In the genomic region with DNA sequence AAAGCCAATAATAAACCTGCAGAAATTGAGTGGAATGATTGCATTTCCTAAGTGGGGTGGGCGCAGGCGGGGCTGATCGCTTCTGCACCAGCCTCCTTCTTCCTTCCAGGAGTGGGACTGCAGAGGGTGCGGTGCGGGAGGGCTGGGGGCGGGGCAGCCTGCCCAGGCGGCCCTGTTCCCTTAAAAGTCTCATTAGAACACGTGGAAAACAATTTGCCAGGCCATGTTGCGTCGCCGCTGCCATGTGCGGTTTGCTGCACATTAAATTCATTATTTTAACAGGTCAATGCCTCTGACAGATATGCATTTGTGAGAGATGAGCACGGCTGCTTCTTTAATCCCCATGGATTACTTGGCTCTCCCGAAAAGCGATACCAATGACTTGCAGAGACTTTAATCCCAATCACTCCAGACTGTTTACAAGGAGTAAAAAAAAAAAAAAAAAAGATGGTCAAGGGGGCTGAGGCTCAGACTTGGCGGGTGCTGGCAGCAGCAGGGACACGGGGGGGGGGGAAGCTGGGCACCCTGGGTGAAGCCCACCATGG, we compare ENCODE assay signal across 12 cellular contexts.
DNase-seq lines count a peak whose midpoint lies in the region; ATAC-seq lines count a peak whose summit lies in the region.
"Had no signal": no experiment of that assay in that cellular context is flagged by ENCODE, and none has a peak within 500 bp of the region (broad histone marks: within the 10 kb centered on the region; RNA-seq: fewer than 3 reads in every experiment).

No MANE protein-coding gene starts in this region.

- H3K36me3 ChIP-seq in BLaER1 treated with 17β-estradiol and CSF1 and Interleukin-3, amounts not matched to agents 10 nM and 100 nM, result no peaks in the 10 kb centered on the region
- no peaks in the 10 kb centered on the region for H3K36me3 ChIP-seq in KOPT-K1 (ENCODE audit: insufficient read depth, low read length)
- no peaks in the 10 kb centered on the region for H3K36me3 ChIP-seq in trophoblast cell (ENCODE audit: control insufficient read depth in 1 of 2, insufficient read depth in 2 of 2, low read length in 2 of 2)

- H3K4me1 ChIP-seq in BLaER1 treated with 17β-estradiol and CSF1 and Interleukin-3, amounts not matched to agents 10 nM and 100 nM, result peaks cover 9 to 98% (median 83%) of the 10 kb centered on the region in 10 experiments; a peak in 19 of 20 replicates
- H3K4me1 ChIP-seq in trophoblast cell (ENCODE audit: control insufficient read depth in 1 of 2, insufficient read depth in 2 of 2, low read length in 2 of 2), result peaks cover 7 to 9% of the 10 kb centered on the region in 2 experiments

- no peak overlapping the region for H3K14ac ChIP-seq in trophoblast cell (ENCODE audit: low read length)

- DNase-seq in NCI-H82 treated with DMSO at 0.1 percent for 48 hours (lab: John Stamatoyannopoulos, UW; ENCODE audit: unreplicated experiment), result peak; percentile 63
- DNase-seq in trophoblast cell, result no peak
- no peak for DNase-seq in head of caudate nucleus
- DNase-seq in globus pallidus (ENCODE audit: low spot score), result no peak
- DNase-seq in Right ventricle myocardium superior, result no peak
- DNase-seq: ACHN; CD4-positive, alpha-beta memory T cell; GF-D8 had no signal

- H4K8ac ChIP-seq in trophoblast cell (ENCODE audit: low read depth, low read length), result no peak overlapping the region

- WGBS in trophoblast cell (ENCODE audit: extremely low coverage, insufficient coverage, insufficient read length), result no CpG with 5 or more reads among the region's 17 CpGs

- no peak overlapping the region for H3K23ac ChIP-seq in trophoblast cell (ENCODE audit: low read length)

- H3K27ac ChIP-seq in BLaER1 treated with 17β-estradiol and CSF1 and Interleukin-3, amounts not matched to agents 10 nM and 100 nM, result peak overlapping the region in 3 of 11 experiments; percentile 16 to 55 (median 33); a peak in 3 of 22 replicates
- H3K27ac ChIP-seq in KOPT-K1 (ENCODE audit: low read depth, low read length, poor library complexity, severe bottlenecking) (peak overlapping the region; percentile 89), trophoblast cell (ENCODE audit: low read depth, low read length) (no peak overlapping the region)
- H3K27ac ChIP-seq: C4-2B had no signal

- no peak overlapping the region for H3K18ac ChIP-seq in trophoblast cell (ENCODE audit: low read length)

- H3K9me3 ChIP-seq in BLaER1 treated with 17β-estradiol and CSF1 and Interleukin-3, amounts not matched to agents 10 nM and 100 nM (replicated peaks in 1 of 11), result 0 out of 22 replicates have a peak, but pooled peaks cover 0 to 4% (median 0%) of the 10 kb centered on the region in 11 experiments
- no peaks in the 10 kb centered on the region for H3K9me3 ChIP-seq in KOPT-K1 (ENCODE audit: insufficient read depth, low read length, poor library complexity, severe bottlenecking)
- H3K9me3 ChIP-seq in trophoblast cell (ENCODE audit: insufficient read depth, low read depth, low read length), result no peaks in the 10 kb centered on the region

- no peaks in the 10 kb centered on the region for H3K27me3 ChIP-seq in BLaER1 treated with 17β-estradiol and CSF1 and Interleukin-3, amounts not matched to agents 10 nM and 100 nM
- no peaks in the 10 kb centered on the region for H3K27me3 ChIP-seq in trophoblast cell (ENCODE audit: insufficient read depth, low read length)

- peak overlapping the region; percentile 7 for H4K91ac ChIP-seq in trophoblast cell (ENCODE audit: low read depth, low read length)

- H3K4ac ChIP-seq in trophoblast cell (ENCODE audit: low read depth, low read length), result no peak overlapping the region

- H2BK120ac ChIP-seq in trophoblast cell (ENCODE audit: insufficient read depth, low read length, poor library complexity), result no peak overlapping the region

- intact Hi-C loops in head of caudate nucleus (cut with DNase I) (no loop called here), Right ventricle myocardium superior (cut with DNase I) (no loop called here)

- H4K12ac ChIP-seq in trophoblast cell (ENCODE audit: low read depth, low read length), result no peak overlapping the region

- H2BK5ac ChIP-seq in trophoblast cell (ENCODE audit: low read depth, low read length, poor library complexity), result no peak overlapping the region

- H3K9ac ChIP-seq in BLaER1 treated with 17β-estradiol and CSF1 and Interleukin-3, amounts not matched to agents 10 nM and 100 nM, result no peak overlapping the region
- H3K9ac ChIP-seq in trophoblast cell (ENCODE audit: low read length), result no peak overlapping the region

- no peak overlapping the region; a peak in 1 of 20 replicates for H3K4me3 ChIP-seq in BLaER1 treated with 17β-estradiol and CSF1 and Interleukin-3, amounts not matched to agents 10 nM and 100 nM
- H3K4me3 ChIP-seq in trophoblast cell (ENCODE audit: low read depth, low read length), result no peak overlapping the region

- H4K20me1 ChIP-seq in BLaER1 treated with 17β-estradiol and CSF1 and Interleukin-3, amounts not matched to agents 10 nM and 100 nM, result no peaks in the 10 kb centered on the region

- ATAC-seq in HG02571 (IDR thresholded peaks at IDR 0.05; ENCODE audit: unreplicated experiment), result no peak
- ATAC-seq in Right ventricle myocardium superior (ENCODE audit: poor library complexity), result no peak

- H3K4me2 ChIP-seq in BLaER1 treated with 17β-estradiol and CSF1 and Interleukin-3, amounts not matched to agents 10 nM and 100 nM, result peak overlapping the region in 10 of 11 experiments; percentile 32 to 92 (median 76); a peak in 18 of 22 replicates
- no peak overlapping the region for H3K4me2 ChIP-seq in trophoblast cell (ENCODE audit: low read length)

- H2AK5ac ChIP-seq in trophoblast cell (ENCODE audit: low read length), result no peak overlapping the region

- H2BK12ac ChIP-seq in trophoblast cell (ENCODE audit: low read length), result no peak overlapping the region

- H3K79me2 ChIP-seq in trophoblast cell (ENCODE audit: control insufficient read depth, insufficient read depth, low read length, poor library complexity), result no peaks in the 10 kb centered on the region

- no peak overlapping the region for H2AFZ ChIP-seq in trophoblast cell (ENCODE audit: insufficient read depth, low read length, poor library complexity)

- H3K79me1 ChIP-seq in trophoblast cell (ENCODE audit: low read length), result no peaks in the 10 kb centered on the region
